ENCODE assay signal across 8 cellular contexts in the genomic region with DNA sequence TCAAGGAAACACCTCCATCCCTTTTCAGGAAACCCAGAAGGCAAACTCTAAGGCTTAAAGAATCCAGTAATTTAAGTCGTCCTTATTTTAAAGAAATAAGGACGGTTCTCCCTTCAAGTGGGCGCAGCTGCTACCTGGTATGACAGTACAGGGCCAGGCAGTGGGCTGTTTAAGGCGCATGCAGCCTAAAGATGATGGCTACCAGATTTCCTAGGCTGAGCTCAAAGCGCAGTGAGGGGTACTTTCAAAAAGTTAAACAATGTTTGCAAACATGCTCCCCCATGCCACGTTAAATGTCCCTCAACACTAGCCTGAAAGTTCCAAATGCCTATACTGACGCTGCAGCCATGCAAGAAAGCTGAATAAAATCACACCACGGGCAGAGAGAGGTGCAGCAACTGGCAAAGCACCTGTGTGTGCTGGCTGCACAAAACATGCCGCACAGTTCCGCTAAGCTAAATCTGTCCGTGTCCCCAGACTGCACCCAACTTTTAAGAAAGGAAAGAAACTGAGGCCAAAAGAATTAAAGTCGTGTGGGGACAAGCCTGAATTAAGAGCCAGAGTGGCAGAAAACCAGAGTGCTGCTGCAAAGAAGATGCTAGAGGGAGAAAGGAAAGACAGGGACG. TPM values are rescaled to one million over a fixed set of nuclear protein-coding genes. Genes with fewer than 3 reads are reported as not detected.
DNase-seq lines count a peak whose midpoint lies in the region; ATAC-seq and TF ChIP-seq lines count a peak whose summit lies in the region.

No MANE protein-coding gene starts in this region.

- H3K4me1 Mint-ChIP-seq in effector memory CD8-positive, alpha-beta T cell (ENCODE audit: low read depth in 2 of 2) = peaks cover 30 to 49% of the 10 kb centered on the region in 2 donors

- peak overlapping the region in 1 of 2 donors; percentile 83 for H3K27ac ChIP-seq in aorta (ENCODE audit: low read depth in 1 of 2, low read length in 2 of 2)

- no peaks in the 10 kb centered on the region for H3K36me3 Mint-ChIP-seq in effector memory CD8-positive, alpha-beta T cell (ENCODE audit: insufficient read depth)

- H3K4me1 ChIP-seq in BE2C (no peaks in the 10 kb centered on the region), mononuclear cell (ENCODE audit: insufficient read depth, low read length) (peaks cover 32% of the 10 kb centered on the region), aorta (ENCODE audit: control insufficient read depth in 1 of 2, insufficient read depth in 2 of 2, low read length in 2 of 2) (peaks cover 0 to 4% of the 10 kb centered on the region in 2 donors)

- H3K27me3 ChIP-seq in BE2C = no peaks in the 10 kb centered on the region
- no peaks in the 10 kb centered on the region for H3K27me3 ChIP-seq in mononuclear cell (ENCODE audit: insufficient read depth, low read length)
- no peaks in the 10 kb centered on the region for H3K27me3 ChIP-seq in aorta (ENCODE audit: control insufficient read depth in 1 of 2, insufficient read depth in 2 of 2, low read length in 1 of 2)

- ATAC-seq in GM18907 (IDR thresholded peaks at IDR 0.05; ENCODE audit: unreplicated experiment) (peak; percentile 42), HG03103 (IDR thresholded peaks at IDR 0.05; ENCODE audit: low read depth, unreplicated experiment) (peak; percentile 30), SK-N-SH treated with all-trans-retinoic acid at 6 μM for 48 hours (peak; percentile 41), aorta (ENCODE audit: low FRiP score) (peak; percentile 63)
- ATAC-seq in effector memory CD8-positive, alpha-beta T cell (replicated peaks) = peak; percentile 49

- peak overlapping the region; percentile 89 to 96 for H3K27ac Mint-ChIP-seq in effector memory CD8-positive, alpha-beta T cell

- intact Hi-C loops in aorta (cut with DNase I) = loop anchor here in 1 of 2 donors (5.0 kb wide), 2 partner anchors 37 to 52 kb away; no protein-coding TSS in a partner anchor

- peak overlapping the region; percentile 86 to 93 for H3K4me3 Mint-ChIP-seq in effector memory CD8-positive, alpha-beta T cell

- no peaks in the 10 kb centered on the region for H3K9me3 Mint-ChIP-seq in effector memory CD8-positive, alpha-beta T cell

- peak overlapping the region; percentile 96 for H3K4me3 ChIP-seq in BE2C (ENCODE audit: low read depth, low read length)
- peak overlapping the region; percentile 63 for H3K4me3 ChIP-seq in mononuclear cell (ENCODE audit: low read length)
- peak overlapping the region; percentile 67 to 87 for H3K4me3 ChIP-seq in aorta (ENCODE audit: low read length in 2 of 2)

- H3K9me3 ChIP-seq in BE2C = no peaks in the 10 kb centered on the region
- H3K9me3 ChIP-seq in mononuclear cell (ENCODE audit: low read depth, low read length) = no peaks in the 10 kb centered on the region
- H3K9me3 ChIP-seq in aorta (ENCODE audit: control insufficient read depth, low read length) = no peaks in the 10 kb centered on the region

- WGBS in aorta, 2 donors = 2% methylated on average over 13 of the region's 13 CpGs

- DNase-seq in BE2C (no peak), aorta (no peak), NCI-H1092 treated with DMSO at 0.1 percent for 48 hours (lab: John Stamatoyannopoulos, UW) (no peak)
- DNase-seq in effector memory CD8-positive, alpha-beta T cell = peak in 1 of 3 experiments; percentile 13

- H3K36me3 ChIP-seq in BE2C = no peaks in the 10 kb centered on the region
- H3K36me3 ChIP-seq in aorta (ENCODE audit: control insufficient read depth in 1 of 2, insufficient read depth in 2 of 2, low read length in 1 of 2) = no peaks in the 10 kb centered on the region

- H3K27me3 Mint-ChIP-seq in effector memory CD8-positive, alpha-beta T cell = no peaks in the 10 kb centered on the region

- TF ChIP-seq CTCF in BE2C (IDR thresholded peaks at IDR 0.05; ENCODE audit: low read depth, low read length) = no peak

TF ChIP-seq in SK-N-SH treated with all-trans-retinoic acid at 6 μM for 48 hours, 23 proteins besides CTCF, POLR2A, EP300 and RAD21:
- TF ChIP-seq ZNF565 (CRISPR knock-in tag; conservative IDR thresholded peaks at IDR 0.05; ENCODE audit: low read depth) (no peak), ZFP3 (CRISPR knock-in tag; IDR thresholded peaks at IDR 0.05) (no peak), ZFP30 (CRISPR knock-in tag; IDR thresholded peaks at IDR 0.05) (no peak), ESRRG (CRISPR knock-in tag; IDR thresholded peaks at IDR 0.05) (no peak), GLIS3 (CRISPR knock-in tag; IDR thresholded peaks at IDR 0.05) (no peak), CSDC2 (CRISPR knock-in tag; IDR thresholded peaks at IDR 0.05) (no peak), TCF4 (CRISPR knock-in tag; IDR thresholded peaks at IDR 0.05; ENCODE audit: borderline replicate concordance) (no peak), ISL1 (CRISPR knock-in tag; IDR thresholded peaks at IDR 0.05) (no peak), BACH2 (CRISPR knock-in tag; IDR thresholded peaks at IDR 0.05; ENCODE audit: borderline replicate concordance) (no peak), RARB (CRISPR knock-in tag; IDR thresholded peaks at IDR 0.05) (no peak), PPARA (CRISPR knock-in tag; IDR thresholded peaks at IDR 0.05; ENCODE audit: borderline replicate concordance) (no peak), ZNF70 (CRISPR knock-in tag; IDR thresholded peaks at IDR 0.05) (no peak)
- TF ChIP-seq, protein P1, sequence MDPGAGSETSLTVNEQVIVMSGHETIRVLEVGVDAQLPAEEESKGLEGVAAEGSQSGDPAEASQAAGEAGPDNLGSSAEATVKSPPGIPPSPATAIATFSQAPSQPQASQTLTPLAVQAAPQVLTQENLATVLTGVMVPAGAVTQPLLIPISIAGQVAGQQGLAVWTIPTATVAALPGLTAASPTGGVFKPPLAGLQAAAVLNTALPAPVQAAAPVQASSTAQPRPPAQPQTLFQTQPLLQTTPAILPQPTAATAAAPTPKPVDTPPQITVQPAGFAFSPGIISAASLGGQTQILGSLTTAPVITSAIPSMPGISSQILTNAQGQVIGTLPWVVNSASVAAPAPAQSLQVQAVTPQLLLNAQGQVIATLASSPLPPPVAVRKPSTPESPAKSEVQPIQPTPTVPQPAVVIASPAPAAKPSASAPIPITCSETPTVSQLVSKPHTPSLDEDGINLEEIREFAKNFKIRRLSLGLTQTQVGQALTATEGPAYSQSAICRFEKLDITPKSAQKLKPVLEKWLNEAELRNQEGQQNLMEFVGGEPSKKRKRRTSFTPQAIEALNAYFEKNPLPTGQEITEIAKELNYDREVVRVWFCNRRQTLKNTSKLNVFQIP (CRISPR knock-in tag; IDR thresholded peaks at IDR 0.05; ENCODE audit: borderline replicate concordance, low read depth) = no peak

RNA-seq across cellular contexts. Expression of a gene that starts 0.6 kb away (rescaled TPM):
- 14.5 TPM for polyA plus RNA-seq in BE2C (2012; ENCODE audit: insufficient read depth, insufficient read length, low read depth)
- 2.0 TPM for total RNA-seq in mononuclear cell
- 10 to 100 TPM; 50.1 to 51.5 TPM for total RNA-seq in aorta
- 10 to 100 TPM; 28.9 to 34.6 TPM for polyA plus RNA-seq in aorta

RNA-seq across cellular contexts. Expression of a gene that starts 24.3 kb away (rescaled TPM):
- 24.0 TPM for polyA plus RNA-seq in BE2C (2012; ENCODE audit: insufficient read depth, insufficient read length, low read depth)
- total RNA-seq in mononuclear cell (2.2 TPM), aorta (10 to 100 TPM; 31.8 to 39.7 TPM)
- polyA plus RNA-seq in aorta = 10 to 100 TPM; 18.5 to 43.1 TPM

Comparison
In these comparisons a context has a peak if more than half of its experiments do, and no peak if none do; other contexts are left out.
1. RNA of a gene that starts 0.6 kb away (total RNA-seq): 50.1 to 51.5 TPM in aorta; 2.0 TPM in mononuclear cell (single experiment); every median in the first group is over 10 times any median in the second.
2. RNA of a gene that starts 24.3 kb away (total RNA-seq): 31.8 to 39.7 TPM in aorta; 2.2 TPM in mononuclear cell (single experiment); every median in the first group is over 10 times any median in the second.
3. Peak in every context shown above with its lines, with median percentiles within 50 percentile points of each other: H3K4me3 ChIP-seq and ATAC-seq.